Comparison of ENCODE assay signal across 8 cellular contexts in genomic region chr11:128627666-128628342, GRCh38. TPM values are rescaled to one million over a fixed set of nuclear protein-coding genes. Genes with fewer than 3 reads are reported as not detected.
DNase-seq lines count a peak whose midpoint lies in the region; ATAC-seq and TF ChIP-seq lines count a peak whose summit lies in the region.

No MANE protein-coding gene starts in this region.

- H2BK120ac ChIP-seq in IMR-90 (ENCODE audit: low read depth, low read length) = peak overlapping the region; percentile 6; the same call in 1 of the 2 replicates

- CTCF ChIA-PET in CD8-positive, alpha-beta T cell (lab: Charles Lee) = interaction anchor here (0.9 to 11.1 kb wide), 17 partner anchors 16 to 1254 kb away, joined by 3 to 263 read pairs (median 27); no protein-coding TSS in a partner anchor
- CTCF ChIA-PET in IMR-90 (lab: Yijun Ruan, JAX) = interaction anchor here (0.6 to 1.8 kb wide), 5 partner anchors 305 to 480 kb away, joined by 3 to 5 read pairs (median 4); no protein-coding TSS in a partner anchor

- in situ Hi-C loops in IMR-90 (cut with MboI; ENCODE audit: low sequenced_read_pairs) = loop anchor here (5.0 kb wide), 2 partner anchors 341 to 451 kb away; no protein-coding TSS in a partner anchor

- WGBS in IMR-90 (ENCODE audit: extremely low coverage in 2 of 2, insufficient read length in 1 of 2), 2 experiments = 60% methylated on average over 1 of the region's 7 CpGs; no CpG with 5 or more reads in 1 of the 2 experiments
- 84 to 94% methylated on average over 4 to 6 of the region's 7 CpGs for WGBS in endodermal cell (ENCODE audit: insufficient coverage in 1 of 2, insufficient read length in 1 of 2), 2 experiments

- no peak overlapping the region for H4K91ac ChIP-seq in IMR-90 (ENCODE audit: insufficient read depth, low read depth, low read length)

- no peak overlapping the region for H2BK15ac ChIP-seq in IMR-90 (ENCODE audit: low read depth, low read length)

- H3K4ac ChIP-seq in IMR-90 (ENCODE audit: low read depth, low read length) = 0 out of 2 replicates have a peak overlapping the region, but pooled peaks have one; percentile 9

- H3K23ac ChIP-seq in IMR-90 (ENCODE audit: low read depth, low read length) = no peak overlapping the region

- H3K27me3 ChIP-seq in CD8-positive, alpha-beta T cell (ENCODE audit: insufficient read depth, low read length) = no peaks in the 10 kb centered on the region
- no peaks in the 10 kb centered on the region for H3K27me3 ChIP-seq in IMR-90 (ENCODE audit: control insufficient read depth, insufficient read depth, low read length)
- no peaks in the 10 kb centered on the region for H3K27me3 ChIP-seq in endodermal cell (ENCODE audit: control insufficient read depth, insufficient read depth, low read length, poor library complexity, severe bottlenecking)

- no peaks in the 10 kb centered on the region for H3K27me3 Mint-ChIP-seq in CD8-positive, alpha-beta T cell (ENCODE audit: low read depth)
- H3K27me3 Mint-ChIP-seq in endodermal cell (ENCODE audit: insufficient read depth) = peaks cover 17% of the 10 kb centered on the region

- H3K4me3 ChIP-seq in CD8-positive, alpha-beta T cell (ENCODE audit: low read depth, low read length) = no peak overlapping the region
- no peak overlapping the region for H3K4me3 ChIP-seq in IMR-90 (ENCODE audit: insufficient read depth, low read depth, low read length)
- H3K4me3 ChIP-seq in endodermal cell (ENCODE audit: low read length) = no peak overlapping the region

- H2AFZ ChIP-seq in IMR-90 (replicated peaks; ENCODE audit: low read length, poor library complexity) = no peak overlapping the region

- peak overlapping the region; percentile 61 for H3K4me3 Mint-ChIP-seq in CD8-positive, alpha-beta T cell
- no peak overlapping the region for H3K4me3 Mint-ChIP-seq in endodermal cell

- peak overlapping the region; percentile 98 for H3K27ac Mint-ChIP-seq in CD8-positive, alpha-beta T cell
- H3K27ac Mint-ChIP-seq in endodermal cell = no peak overlapping the region

- peaks cover 93% of the 10 kb centered on the region for H3K4me1 ChIP-seq in CD8-positive, alpha-beta T cell (ENCODE audit: insufficient read depth, low read length)
- H3K4me1 ChIP-seq in IMR-90 (ENCODE audit: control insufficient read depth, insufficient read depth, low read length) (no peaks in the 10 kb centered on the region), endodermal cell (ENCODE audit: control insufficient read depth, insufficient read depth, low read length) (peaks cover 4% of the 10 kb centered on the region)

- no peaks in the 10 kb centered on the region for H3K9me3 ChIP-seq in CD8-positive, alpha-beta T cell (ENCODE audit: low read length)
- no peaks in the 10 kb centered on the region for H3K9me3 ChIP-seq in IMR-90 (ENCODE audit: control insufficient read depth, insufficient read depth, low read length)
- no peaks in the 10 kb centered on the region for H3K9me3 ChIP-seq in endodermal cell (ENCODE audit: control insufficient read depth, low read length)

- intact Hi-C loops in CD8-positive, alpha-beta T cell (cut with DNase I, micrococcal nuclease) = loop anchor here (2.0 kb wide), 3 partner anchors 71 to 109 kb away; no protein-coding TSS in a partner anchor
- intact Hi-C loops in IMR-90 (cut with micrococcal nuclease) = no loop called here

- H3K56ac ChIP-seq in IMR-90 (ENCODE audit: extremely low read depth, insufficient read depth, low read length) = no peak overlapping the region

- H3K9me3 Mint-ChIP-seq in CD8-positive, alpha-beta T cell = no peaks in the 10 kb centered on the region
- H3K9me3 Mint-ChIP-seq in endodermal cell = no peaks in the 10 kb centered on the region

- POLR2A ChIA-PET in CD8-positive, alpha-beta T cell (lab: Charles Lee) = interaction anchor here (0.7 to 17.6 kb wide), 16 partner anchors 25 to 433 kb away, joined by 3 to 274 read pairs (median 4); no protein-coding TSS in a partner anchor
- POLR2A ChIA-PET in IMR-90 (lab: Charles Lee; ENCODE audit: unreplicated experiment) = no interaction called here

- no peak overlapping the region for H4K5ac ChIP-seq in IMR-90 (ENCODE audit: low read depth, low read length)

- H2AK9ac ChIP-seq in IMR-90 (replicated peaks; ENCODE audit: low read depth, low read length, poor library complexity) = peak overlapping the region; percentile 51

- no peak for TF ChIP-seq POLR2A in IMR-90 (IDR thresholded peaks at IDR 0.05; ENCODE audit: low read depth, low read length)

- H3K27ac ChIP-seq in CD8-positive, alpha-beta T cell (ENCODE audit: low read depth, low read length) = peak overlapping the region; percentile 34
- H3K27ac ChIP-seq in IMR-90 (ENCODE audit: insufficient read depth, low read length) (no peak overlapping the region), endodermal cell (ENCODE audit: low read depth, low read length) (no peak overlapping the region)

- no peaks in the 10 kb centered on the region for H4K20me1 ChIP-seq in IMR-90 (ENCODE audit: insufficient read depth, low read length)

- H3K4me2 ChIP-seq in IMR-90 (ENCODE audit: low read depth, low read length) = no peak overlapping the region

- H3K9ac ChIP-seq in IMR-90 (ENCODE audit: low read depth, low read length) (no peak overlapping the region), endodermal cell (ENCODE audit: extremely low read depth, low read length, poor library complexity, severe bottlenecking) (no peak overlapping the region)

- 0 out of 2 replicates have a peak overlapping the region, but pooled peaks have one; percentile 34 for H2AK5ac ChIP-seq in IMR-90 (ENCODE audit: low read depth, low read length)

- peak in 1 of 7 experiments; percentile 38 for DNase-seq in CD8-positive, alpha-beta T cell
- DNase-seq in IMR-90 = no peak
- DNase-seq in endodermal cell = peak; percentile 66
- no peak for DNase-seq in NOMO-1 (lab: John Stamatoyannopoulos, UW; ENCODE audit: unreplicated experiment in 2 of 2)
- DNase-seq in anterior cingulate cortex (lab: John Stamatoyannopoulos, UW) = no peak
- no peak for DNase-seq in NCI-H524 (lab: John Stamatoyannopoulos, UW)

- dilution Hi-C loops in IMR-90 (cut with HindIII; ENCODE audit: low sequenced_read_pairs, unreplicated experiment) = loop anchor here (25.0 kb wide), 1 partner anchor 466 kb away; no protein-coding TSS in a partner anchor

- H3K18ac ChIP-seq in IMR-90 (ENCODE audit: low read depth, low read length) = no peak overlapping the region

- TF ChIP-seq RAD21 in IMR-90 (IDR thresholded peaks at IDR 0.05; ENCODE audit: low read length) = no peak

- H4K8ac ChIP-seq in IMR-90 (ENCODE audit: low read depth in 2 of 2, low read length in 2 of 2) = no peak overlapping the region

- H3K36me3 Mint-ChIP-seq in CD8-positive, alpha-beta T cell = no peaks in the 10 kb centered on the region
- H3K36me3 Mint-ChIP-seq in endodermal cell (ENCODE audit: low read depth) = no peaks in the 10 kb centered on the region

- TF ChIP-seq CTCF in CD8-positive, alpha-beta T cell (IDR thresholded peaks at IDR 0.05) = no peak
- 0 out of 2 replicates have a peak, but pooled peaks have one; percentile 2 for TF ChIP-seq CTCF in IMR-90 (conservative IDR thresholded peaks at IDR 0.05; ENCODE audit: low read depth, low read length)
- peak; percentile 59 for TF ChIP-seq CTCF in endodermal cell (conservative IDR thresholded peaks at IDR 0.05)

- no peak for ATAC-seq in CD8-positive, alpha-beta T cell
- peak; percentile 43 for ATAC-seq in GM19372 (IDR thresholded peaks at IDR 0.05; ENCODE audit: low read depth, unreplicated experiment)
- no peak for ATAC-seq in IMR-90 (ENCODE audit: low read depth)
- no peak for ATAC-seq in GM19455 (IDR thresholded peaks at IDR 0.05; ENCODE audit: unreplicated experiment)

- H3K4me1 Mint-ChIP-seq in CD8-positive, alpha-beta T cell (ENCODE audit: low read depth) = peaks cover 93% of the 10 kb centered on the region
- H3K4me1 Mint-ChIP-seq in endodermal cell = peaks cover 45% of the 10 kb centered on the region

- peak overlapping the region; percentile 35 for H2BK20ac ChIP-seq in IMR-90 (ENCODE audit: low read depth, low read length)

- H3K9me1 ChIP-seq in IMR-90 (ENCODE audit: insufficient read depth, low read length) = no peaks in the 10 kb centered on the region

- H3K36me3 ChIP-seq in CD8-positive, alpha-beta T cell (ENCODE audit: insufficient read depth, low read length) = no peaks in the 10 kb centered on the region
- H3K36me3 ChIP-seq in IMR-90 (ENCODE audit: control insufficient read depth, insufficient read depth, low read length) (no peaks in the 10 kb centered on the region), endodermal cell (ENCODE audit: control insufficient read depth, insufficient read depth, low read length) (no peaks in the 10 kb centered on the region)

- no peak overlapping the region for H2BK5ac ChIP-seq in IMR-90 (ENCODE audit: low read depth, low read length, poor library complexity, severe bottlenecking)

- H3K14ac ChIP-seq in IMR-90 (replicated peaks; ENCODE audit: low read depth, low read length) = no peak overlapping the region

- peaks cover 0 to 5% of the 10 kb centered on the region in 2 experiments; a peak in 1 of 4 replicates for H3K79me1 ChIP-seq in IMR-90 (ENCODE audit: low read depth in 1 of 2, low read length in 2 of 2)

- no TSS peak for BruUV-seq in IMR-90 (replicated peaks; lab: Mats Ljungman, UMichigan)

TF ChIP-seq in IMR-90, 13 proteins besides CTCF, POLR2A, EP300 and RAD21 (continues in another document):
- no peak for TF ChIP-seq ELK1 (IDR thresholded peaks at IDR 0.05; ENCODE audit: borderline replicate concordance, low read depth, low read length)
- TF ChIP-seq BHLHE40 (IDR thresholded peaks at IDR 0.05; ENCODE audit: low read depth, low read length) = no peak
- no peak for TF ChIP-seq RCOR1 (IDR thresholded peaks at IDR 0.05; ENCODE audit: insufficient replicate concordance, low read length)

RNA-seq across cellular contexts. Expression of gene ETS1, which starts 40.4 kb away (rescaled TPM):
- 100 to 1,000 TPM; 338 to 345 TPM for total RNA-seq in CD8-positive, alpha-beta T cell
- total RNA-seq in IMR-90 (2012; rRNA removed) (56.3 and 60.3 TPM in 2 replicates), endodermal cell (10 to 100 TPM; 34.3 to 36.4 TPM)
- polyA plus RNA-seq in IMR-90 (2012; rRNA removed) = 41.2 and 43.6 TPM in 2 replicates
- 19.0 and 24.4 TPM in 2 replicates for polyA plus RNA-seq in IMR-90 (2012; cell fraction: cytosol; rRNA removed)
- 13.4 and 42.1 TPM in 2 replicates for polyA plus RNA-seq in IMR-90 (2012; cell fraction: nucleus; rRNA removed; ENCODE audit: low replicate concordance)
- polyA plus RNA-seq in endodermal cell (2013, experiment 1 of 2) = 24.1 TPM
- polyA plus RNA-seq in endodermal cell (2013, experiment 2 of 2) = 23.3 TPM
